Comparison of ENCODE assay signal across 18 cellular contexts in the genomic region with DNA sequence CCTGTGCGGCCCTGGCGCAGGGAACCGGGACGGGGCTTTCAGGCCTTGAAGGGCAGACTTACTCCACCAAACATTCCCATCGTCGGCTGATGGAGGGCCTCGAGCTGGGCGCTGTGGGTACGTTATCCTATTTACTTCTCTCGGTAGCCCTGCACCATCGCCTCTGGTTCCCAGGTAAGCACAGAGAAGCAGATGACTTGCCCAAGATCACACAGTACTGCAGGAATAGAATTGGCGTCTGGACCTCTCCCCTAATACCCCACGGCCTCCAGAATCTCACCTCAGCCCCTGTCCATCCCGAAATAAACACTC. TPM values are rescaled to one million over a fixed set of nuclear protein-coding genes. Genes with fewer than 3 reads are reported as not detected.
DNase-seq lines count a peak whose midpoint lies in the region; ATAC-seq and TF ChIP-seq lines count a peak whose summit lies in the region.
"Had no signal": no experiment of that assay in that cellular context is flagged by ENCODE, and none has a peak within 500 bp of the region (broad histone marks: within the 10 kb centered on the region; RNA-seq: fewer than 3 reads in every experiment).

No MANE protein-coding gene starts in this region.

- H3K27ac ChIP-seq in H9 (ENCODE audit: insufficient read length, low read depth, low read length) (no peak overlapping the region), dorsolateral prefrontal cortex (peak overlapping the region in 52 of 59 donors; percentile 7 to 90 (median 60)), suprapubic skin (no peak overlapping the region)
- H3K27ac ChIP-seq: colonic mucosa, PC-9 had no signal

- H2AK5ac ChIP-seq in H9 (ENCODE audit: insufficient read length, low read length), result no peak overlapping the region

- H3K79me2 ChIP-seq in H9 (ENCODE audit: insufficient read depth, low read length), result no peaks in the 10 kb centered on the region

- H3K4me2 ChIP-seq in H9 (ENCODE audit: insufficient read depth, insufficient read length, low read length), result peak overlapping the region; percentile 68
- H3K4me2 ChIP-seq: PC-9 had no signal

- TF ChIP-seq EP300 in suprapubic skin (IDR thresholded peaks at IDR 0.05), result no peak

- WGBS in H9 (ENCODE audit: extremely low coverage, insufficient read length, low lambda C conversion rate), result no CpG with 5 or more reads among the region's 14 CpGs
- 80% methylated on average over 13 of the region's 14 CpGs for WGBS in suprapubic skin

- peaks cover 9% of the 10 kb centered on the region for H3K23me2 ChIP-seq in H9 (ENCODE audit: insufficient read length, low read depth, low read length, poor library complexity, severe bottlenecking)

- no peak overlapping the region for H2BK5ac ChIP-seq in H9 (ENCODE audit: insufficient read length, low read length)

- H3K9me3 Mint-ChIP-seq in H9, result no peaks in the 10 kb centered on the region; a peak in 2 of 5 replicates
- no peaks in the 10 kb centered on the region for H3K9me3 Mint-ChIP-seq in mesothelial cell of epicardium

- no peak overlapping the region for H3K18ac ChIP-seq in H9 (ENCODE audit: insufficient read length, low read depth, low read length)

- H3K27ac Mint-ChIP-seq in H9, result peak overlapping the region in 1 of 3 experiments; percentile 22; a peak in 1 of 7 replicates
- peak overlapping the region; percentile 5 for H3K27ac Mint-ChIP-seq in mesothelial cell of epicardium
- H3K27ac Mint-ChIP-seq: activated CD8-positive, alpha-beta T cell treated with anti-CD3 and anti-CD28 coated beads, Interleukin-2, amount 10 ng/mL, durations not matched to agents 7 days and 5 days had no signal

- H3K4me1 Mint-ChIP-seq in H9 (peaks cover 53 to 70% of the 10 kb centered on the region in 2 experiments), mesothelial cell of epicardium (peaks cover 39% of the 10 kb centered on the region)

- H3T11ph ChIP-seq in H9 (ENCODE audit: low read length), result no peak overlapping the region

- peaks cover 62% of the 10 kb centered on the region for H3K27me3 Mint-ChIP-seq in H9 (ENCODE audit: low read depth)
- H3K27me3 Mint-ChIP-seq in mesothelial cell of epicardium (ENCODE audit: low read depth), result peaks cover 41% of the 10 kb centered on the region

- H2BK15ac ChIP-seq in H9 (ENCODE audit: low read depth, low read length), result no peak overlapping the region

- no peak overlapping the region for H2BK120ac ChIP-seq in H9 (ENCODE audit: low read depth, low read length, poor library complexity, severe bottlenecking)

- no peaks in the 10 kb centered on the region for H4K20me1 ChIP-seq in H9 (ENCODE audit: control insufficient read depth, insufficient read depth, insufficient read length)

- H2BK20ac ChIP-seq in H9 (ENCODE audit: low read depth, low read length, poor library complexity, severe bottlenecking), result no peak overlapping the region

- no peak for ATAC-seq in esophagus mucosa
- ATAC-seq in HG03520 (IDR thresholded peaks at IDR 0.05; ENCODE audit: unreplicated experiment), result no peak
- ATAC-seq: activated CD8-positive, alpha-beta T cell treated with anti-CD3 and anti-CD28 coated beads, Interleukin-2, amount 10 ng/mL, durations not matched to agents 7 days and 5 days had no signal

- peak overlapping the region in 1 of 2 experiments; percentile 75; a peak in 4 of 5 replicates for H3K4me3 Mint-ChIP-seq in H9
- H3K4me3 Mint-ChIP-seq in mesothelial cell of epicardium, result no peak overlapping the region
- H3K4me3 Mint-ChIP-seq: activated CD8-positive, alpha-beta T cell treated with anti-CD3 and anti-CD28 coated beads, Interleukin-2, amount 10 ng/mL, durations not matched to agents 7 days and 5 days had no signal

- DNase-seq in H9 (no peak), dorsolateral prefrontal cortex (no peak), mesothelial cell of epicardium (ENCODE audit: low spot score in 2 of 2, unreplicated experiment in 2 of 2) (no peak), suprapubic skin (ENCODE audit: low spot score in 2 of 2) (peak in 1 of 2 donors; percentile 77), DMS53 (lab: John Stamatoyannopoulos, UW) (no peak)
- no peak for DNase-seq in activated CD4-positive, alpha-beta T cell treated with anti-CD3 and anti-CD28 coated beads, Interleukin-2, amount 50 U/mL, for 48 hours
- DNase-seq: activated CD8-positive, alpha-beta T cell treated with anti-CD3 and anti-CD28 coated beads, Interleukin-2, amount 10 ng/mL, durations not matched to agents 7 days and 5 days; midbrain; MM.1S; NCI-H187 treated with DMSO at 0.1 percent for 48 hours; NCI-H526 treated with DMSO at 0.1 percent for 48 hours had no signal

- H3K9me3 ChIP-seq in H9 (ENCODE audit: control insufficient read depth, low read depth, low read length) (no peaks in the 10 kb centered on the region), suprapubic skin (no peaks in the 10 kb centered on the region)
- H3K9me3 ChIP-seq: adrenal gland, colonic mucosa had no signal

- no peak for TF ChIP-seq CTCF in H9 (conservative IDR thresholded peaks at IDR 0.05)
- no peak for TF ChIP-seq CTCF in dorsolateral prefrontal cortex (IDR thresholded peaks at IDR 0.05 in 54 of 56, conservative IDR thresholded peaks at IDR 0.05 in 2 of 56; ENCODE audit: low read depth in 1 of 56, partially characterized antibody in 56 of 56)
- no peak for TF ChIP-seq CTCF in mesothelial cell of epicardium (IDR thresholded peaks at IDR 0.05; ENCODE audit: unreplicated experiment)
- TF ChIP-seq CTCF in suprapubic skin (IDR thresholded peaks at IDR 0.05), result no peak

- H4K91ac ChIP-seq in H9 (ENCODE audit: insufficient read length, low read depth, low read length), result no peak overlapping the region

- H4K8ac ChIP-seq in H9 (replicated peaks; ENCODE audit: insufficient read length, low read depth, low read length), result no peak overlapping the region

- H4K5ac ChIP-seq in H9 (ENCODE audit: insufficient read length, low read depth, low read length), result no peak overlapping the region

- H3K79me1 ChIP-seq in H9 (ENCODE audit: insufficient read depth, low read depth, low read length, poor library complexity, severe bottlenecking), result no peaks in the 10 kb centered on the region

- H3K36me3 Mint-ChIP-seq in H9 (ENCODE audit: insufficient read depth in 1 of 3, low read depth in 3 of 3) (no peaks in the 10 kb centered on the region), mesothelial cell of epicardium (no peaks in the 10 kb centered on the region)

- H3K14ac ChIP-seq in H9 (ENCODE audit: insufficient read depth, low read length), result no peak overlapping the region; the same call in 1 of the 2 replicates

- no peak overlapping the region for H3K56ac ChIP-seq in H9 (ENCODE audit: insufficient read length, low read depth, low read length)

- no peak overlapping the region for H3K9ac ChIP-seq in H9 (ENCODE audit: extremely low read depth, insufficient read length, low read length)

- H2AFZ ChIP-seq in H9 (ENCODE audit: low read length), result no peak overlapping the region
- H2AFZ ChIP-seq: PC-9 had no signal

- H3K4me3 ChIP-seq in dorsolateral prefrontal cortex (peak overlapping the region in 35 of 59 donors; percentile 0 to 48 (median 26)), suprapubic skin (peak overlapping the region; percentile 16)
- H3K4me3 ChIP-seq: adrenal gland, colonic mucosa, PC-9 had no signal

- H3K4ac ChIP-seq in H9 (ENCODE audit: low read depth, low read length), result no peak overlapping the region

- H3K36me3 ChIP-seq in suprapubic skin, result no peaks in the 10 kb centered on the region
- H3K36me3 ChIP-seq: adrenal gland, colonic mucosa had no signal

- intact Hi-C loops in dorsolateral prefrontal cortex (cut with DNase I), result no loop called here

- no peak overlapping the region for H2BK12ac ChIP-seq in H9 (ENCODE audit: insufficient read length, low read depth, low read length)

- TF ChIP-seq POLR2A in suprapubic skin (IDR thresholded peaks at IDR 0.05), result no peak

- no peaks in the 10 kb centered on the region; the same call in 1 of the 2 replicates for H3K27me3 ChIP-seq in H9 (ENCODE audit: insufficient read depth, low read length)
- no peaks in the 10 kb centered on the region for H3K27me3 ChIP-seq in dorsolateral prefrontal cortex
- H3K27me3 ChIP-seq in suprapubic skin, result no peaks in the 10 kb centered on the region
- H3K27me3 ChIP-seq: adrenal gland, colonic mucosa had no signal

- H3K23ac ChIP-seq in H9 (ENCODE audit: insufficient read length, low read depth, low read length), result no peak overlapping the region

- H3K4me1 ChIP-seq in H9 (ENCODE audit: insufficient read depth, low read length) (peaks cover 2% of the 10 kb centered on the region; the same call in 1 of the 2 replicates), suprapubic skin (peaks cover 54% of the 10 kb centered on the region)

RNA-seq across cellular contexts. Expression of a gene that starts 46.4 kb away (rescaled TPM):
- total RNA-seq in H9 (2021), result 0.59 and 0.63 TPM in 2 replicates
- 1 to 10 TPM in 118 of 120 experiments, under 1 TPM in 2; 0.67 to 9.6 (median 2.8) TPM for total RNA-seq in dorsolateral prefrontal cortex
- not detected in 3 replicates for total RNA-seq in mesothelial cell of epicardium
- not detected for total RNA-seq in suprapubic skin
- total RNA-seq in esophagus mucosa, result not detected
- total RNA-seq: activated CD8-positive, alpha-beta T cell treated with anti-CD3 and anti-CD28 coated beads, Interleukin-2, amount 10 ng/mL, durations not matched to agents 7 days and 5 days; adrenal gland; colonic mucosa; fibroblast of lung; PC-9; ureter had no signal

RNA-seq across cellular contexts. Expression of a gene that starts 52.3 kb away (rescaled TPM):
- total RNA-seq in H9 (2021), result 5.8 and 6.0 TPM in 2 replicates
- total RNA-seq in dorsolateral prefrontal cortex, result 100 to 1,000 TPM; 164 to 389 (median 265) TPM
- 6.1 to 6.8 TPM (median 6.4 TPM) in 3 replicates for total RNA-seq in mesothelial cell of epicardium
- total RNA-seq in suprapubic skin, result 10 to 100 TPM; 30.3 to 53.3 (median 47.3) TPM
- total RNA-seq in esophagus mucosa, result 15.1 TPM
- total RNA-seq: activated CD8-positive, alpha-beta T cell treated with anti-CD3 and anti-CD28 coated beads, Interleukin-2, amount 10 ng/mL, durations not matched to agents 7 days and 5 days had no signal

Comparison
In these comparisons a context has a peak if more than half of its experiments do, and no peak if none do; other contexts are left out.
1. H3K27ac ChIP-seq: peak in dorsolateral prefrontal cortex (52 of 59); none in H9 (single experiment) and suprapubic skin (single experiment).